Comparison of ENCODE assay signal across 8 cellular contexts in the genomic region with DNA sequence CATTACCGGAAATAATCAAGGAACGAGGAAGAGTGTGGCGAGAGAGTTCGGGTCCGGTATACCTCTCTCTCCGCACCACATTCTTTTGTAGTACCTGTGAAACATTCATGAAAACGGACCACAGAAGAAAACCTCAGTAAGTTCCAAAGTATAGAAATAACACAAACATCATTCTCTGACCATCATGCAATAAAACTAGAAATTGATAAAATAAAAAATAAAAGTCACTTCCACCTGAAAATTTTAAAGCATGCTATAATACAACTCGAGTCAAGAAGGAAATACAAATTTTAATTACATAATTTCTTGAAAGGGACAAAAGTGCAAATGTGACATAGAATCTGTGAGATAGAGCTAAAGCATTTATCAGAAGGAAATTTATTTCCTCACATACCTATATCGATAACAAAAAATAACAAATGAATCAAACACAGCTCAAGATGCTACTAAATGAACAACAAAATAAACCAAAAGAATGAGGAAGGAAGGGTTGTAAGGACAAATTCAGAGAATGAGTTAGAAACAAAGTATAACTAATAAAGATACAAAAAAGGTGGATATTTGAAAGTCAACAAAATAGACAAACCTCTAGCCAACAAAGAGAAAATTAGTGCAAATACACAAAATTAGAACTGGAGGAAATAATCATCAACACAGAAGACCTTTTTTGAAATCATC.
DNase-seq lines count a peak whose midpoint lies in the region; ATAC-seq, FAIRE-seq and TF ChIP-seq lines count a peak whose summit lies in the region.

No MANE protein-coding gene starts in this region.

- CTCF ChIA-PET in naive thymus-derived CD4-positive, alpha-beta T cell (lab: Charles Lee): interaction anchor here (0.6 to 4.8 kb wide), 10 partner anchors 9 to 1690 kb away, joined by 3 to 108 read pairs (median 17); no protein-coding TSS in a partner anchor

- no peaks in the 10 kb centered on the region for H4K20me1 ChIP-seq in KMS-11 (ENCODE audit: insufficient read depth)

- peaks cover 10 to 63% (median 20%) of the 10 kb centered on the region in 5 donors for H3K27me3 Mint-ChIP-seq in naive thymus-derived CD4-positive, alpha-beta T cell

- peak overlapping the region; percentile 84 for H3K4me3 ChIP-seq in AG10803 (ENCODE audit: low read length)
- no peak overlapping the region for H3K4me3 ChIP-seq in KMS-11 (IDR thresholded peaks at IDR 0.05; ENCODE audit: insufficient read depth, low read depth, low read length)
- H3K4me3 ChIP-seq in colonic mucosa: peak overlapping the region; percentile 70
- peak overlapping the region; percentile 83 for H3K4me3 ChIP-seq in naive thymus-derived CD4-positive, alpha-beta T cell (ENCODE audit: low read length)

- H3K79me2 ChIP-seq in KMS-11 (ENCODE audit: insufficient read depth, low read depth): no peaks in the 10 kb centered on the region

- no peak for TF ChIP-seq POLR2A in GM12892 (IDR thresholded peaks at IDR 0.05; ENCODE audit: low read depth, low read length)

- no peaks in the 10 kb centered on the region for H3K27me3 ChIP-seq in KMS-11 (ENCODE audit: insufficient read depth, low read depth)
- no peaks in the 10 kb centered on the region for H3K27me3 ChIP-seq in colonic mucosa
- no peaks in the 10 kb centered on the region for H3K27me3 ChIP-seq in naive thymus-derived CD4-positive, alpha-beta T cell (ENCODE audit: control insufficient read depth in 2 of 2, insufficient read depth in 2 of 2, low read length in 2 of 2)

- H3K4me2 ChIP-seq in KMS-11: peak overlapping the region; percentile 79

- peak overlapping the region; percentile 86 to 99 (median 96) for H3K4me3 Mint-ChIP-seq in naive thymus-derived CD4-positive, alpha-beta T cell

- H3K4me1 ChIP-seq in KMS-11 (ENCODE audit: low read depth, poor library complexity, severe bottlenecking) (peaks cover 13% of the 10 kb centered on the region), colonic mucosa (no peaks in the 10 kb centered on the region)
- peaks cover 8 to 11% of the 10 kb centered on the region in 2 donors for H3K4me1 ChIP-seq in naive thymus-derived CD4-positive, alpha-beta T cell (ENCODE audit: control insufficient read depth in 2 of 2, insufficient read depth in 2 of 2, low read length in 2 of 2)

- no peak for TF ChIP-seq CTCF in AG10803 (conservative IDR thresholded peaks at IDR 0.05; ENCODE audit: low read length)
- TF ChIP-seq CTCF in KMS-11 (conservative IDR thresholded peaks at IDR 0.05; ENCODE audit: low read depth, low read length): no peak
- no peak for TF ChIP-seq CTCF in colonic mucosa (IDR thresholded peaks at IDR 0.05)

- no peaks in the 10 kb centered on the region for H3K36me3 ChIP-seq in KMS-11 (ENCODE audit: insufficient read depth)
- H3K36me3 ChIP-seq in colonic mucosa: no peaks in the 10 kb centered on the region
- H3K36me3 ChIP-seq in naive thymus-derived CD4-positive, alpha-beta T cell (ENCODE audit: control insufficient read depth in 2 of 3, insufficient read depth in 3 of 3, low read length in 3 of 3): no peaks in the 10 kb centered on the region

- DNase-seq in AG10803 (ENCODE audit: low read depth) (no peak), colonic mucosa (no peak), GM12892 (ENCODE audit: insufficient read length) (no peak)
- no peak for DNase-seq in naive thymus-derived CD4-positive, alpha-beta T cell

- no peaks in the 10 kb centered on the region for H3K9me3 ChIP-seq in colonic mucosa
- H3K9me3 ChIP-seq in naive thymus-derived CD4-positive, alpha-beta T cell (ENCODE audit: control insufficient read depth in 2 of 3, low read length in 3 of 3): no peaks in the 10 kb centered on the region

- FAIRE-seq in GM12892 (lab: Jason Lieb, UNC): no peak

- H2AFZ ChIP-seq in KMS-11 (ENCODE audit: low read depth): peak overlapping the region; percentile 97

- intact Hi-C loops in colonic mucosa (cut with DNase I): loop anchor here (2.0 to 10.0 kb wide), 2 partner anchors 57 to 145 kb away; no protein-coding TSS in a partner anchor
- intact Hi-C loops in naive thymus-derived CD4-positive, alpha-beta T cell (cut with micrococcal nuclease): loop anchor here (1.0 to 10.0 kb wide), 10 partner anchors 9 to 1336 kb away; a partner anchor contains a TSS

- H3K9ac ChIP-seq in KMS-11: peak overlapping the region; percentile 40; the same call in 1 of the 2 replicates
- H3K9ac ChIP-seq in colonic mucosa (ENCODE audit: low read depth in 2 of 2, low read length in 2 of 2): peak overlapping the region in 1 of 2 donors; percentile 84

- POLR2A ChIA-PET in naive thymus-derived CD4-positive, alpha-beta T cell (lab: Charles Lee): interaction anchor here (0.7 to 3.7 kb wide), 12 partner anchors 9 to 1839 kb away, joined by 3 to 29 read pairs (median 9); a partner anchor contains a TSS

- H3K9me3 Mint-ChIP-seq in naive thymus-derived CD4-positive, alpha-beta T cell: peaks cover 0 to 15% (median 0%) of the 10 kb centered on the region in 11 donors

- peak overlapping the region in 7 of 9 donors; percentile 29 to 98 (median 88) for H3K27ac Mint-ChIP-seq in naive thymus-derived CD4-positive, alpha-beta T cell

- peaks cover 13 to 29% (median 20%) of the 10 kb centered on the region in 7 donors for H3K4me1 Mint-ChIP-seq in naive thymus-derived CD4-positive, alpha-beta T cell

- H3K27ac ChIP-seq in KMS-11: no peak overlapping the region
- no peak overlapping the region for H3K27ac ChIP-seq in colonic mucosa
- H3K27ac ChIP-seq in naive thymus-derived CD4-positive, alpha-beta T cell (ENCODE audit: low read depth, low read length): peak overlapping the region; percentile 60

- no peak for ATAC-seq in naive thymus-derived CD4-positive, alpha-beta T cell
- ATAC-seq in HG02970 (IDR thresholded peaks at IDR 0.05; ENCODE audit: low FRiP score, unreplicated experiment) (no peak), GM19328 (IDR thresholded peaks at IDR 0.05; ENCODE audit: unreplicated experiment) (no peak), GM21717 (IDR thresholded peaks at IDR 0.05; ENCODE audit: unreplicated experiment) (no peak)

- no peaks in the 10 kb centered on the region for H3K36me3 Mint-ChIP-seq in naive thymus-derived CD4-positive, alpha-beta T cell
